Comparison of ENCODE assay signal across 13 cellular contexts in the genomic region with DNA sequence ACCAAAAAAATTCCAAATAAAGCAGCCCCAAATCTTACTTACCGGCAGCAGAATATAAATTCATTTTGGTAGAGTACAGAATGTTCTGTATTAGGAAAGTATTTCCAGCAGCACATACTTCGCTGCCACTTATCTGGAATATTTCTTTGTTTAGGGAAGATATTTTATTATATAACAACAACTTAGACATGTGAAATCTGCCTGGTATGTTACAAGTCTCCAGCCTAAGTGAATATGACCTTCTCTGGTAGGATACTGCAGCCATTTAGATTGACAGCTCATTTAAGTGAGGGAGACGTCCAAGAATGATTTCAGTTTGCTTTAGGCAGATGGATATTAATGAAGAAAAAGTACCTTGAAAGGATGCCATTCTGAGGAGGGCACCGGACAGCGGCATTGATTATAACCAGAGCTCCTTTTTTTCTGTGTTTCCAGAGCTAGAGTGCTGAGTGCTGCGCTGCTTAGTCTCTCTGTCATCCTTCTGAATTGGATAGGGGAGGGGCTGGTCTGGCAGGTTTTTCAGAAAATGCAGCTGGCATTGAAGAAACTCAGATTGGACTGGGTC.
A peak's percentile ranks its signal among the peaks of the same experiment; 100 is the strongest.
DNase-seq lines count a peak whose midpoint lies in the region; ATAC-seq, FAIRE-seq and TF ChIP-seq lines count a peak whose summit lies in the region.
"Had no signal": no experiment of that assay in that cellular context is flagged by ENCODE, and none has a peak within 500 bp of the region (broad histone marks: within the 10 kb centered on the region; RNA-seq: fewer than 3 reads in every experiment).

No MANE protein-coding gene starts in this region.

- H3K27me3 ChIP-seq in liver (ENCODE audit: control insufficient read depth in 4 of 4, insufficient read depth in 4 of 4, low read length in 3 of 4) (no peaks in the 10 kb centered on the region), HepG2 (ENCODE audit: control insufficient read depth in 1 of 2, insufficient read depth in 2 of 2, low read length in 2 of 2) (no peaks in the 10 kb centered on the region), ascending aorta (no peaks in the 10 kb centered on the region), lower lobe of right lung (ENCODE audit: low read depth) (no peaks in the 10 kb centered on the region), aorta (ENCODE audit: control insufficient read depth in 1 of 2, insufficient read depth in 2 of 2, low read length in 1 of 2) (no peaks in the 10 kb centered on the region), Peyer's patch (no peaks in the 10 kb centered on the region)

- no peaks in the 10 kb centered on the region for H3K36me3 ChIP-seq in liver (ENCODE audit: control insufficient read depth in 4 of 4, insufficient read depth in 3 of 4, low read depth in 1 of 4, low read length in 3 of 4)
- no peaks in the 10 kb centered on the region for H3K36me3 ChIP-seq in HepG2 (replicated peaks in 1 of 2; ENCODE audit: control insufficient read depth in 1 of 2, insufficient read depth in 2 of 2, low read length in 2 of 2)
- no peaks in the 10 kb centered on the region for H3K36me3 ChIP-seq in ascending aorta
- no peaks in the 10 kb centered on the region for H3K36me3 ChIP-seq in lower lobe of right lung
- peaks cover 0 to 2% of the 10 kb centered on the region in 2 donors for H3K36me3 ChIP-seq in aorta (ENCODE audit: control insufficient read depth in 1 of 2, insufficient read depth in 2 of 2, low read length in 1 of 2)
- no peaks in the 10 kb centered on the region for H3K36me3 ChIP-seq in Peyer's patch

- no peak overlapping the region for H3K4me2 ChIP-seq in HepG2 (ENCODE audit: low read depth, low read length)

- in situ Hi-C loops in HepG2 (cut with HindIII; ENCODE audit: extremely low pct_ligation_motif_present, low pct_unique_long_range_greater_than_20kb) = no loop called here

- H3K4me1 ChIP-seq in liver (ENCODE audit: control insufficient read depth in 4 of 4, insufficient read depth in 4 of 4, low read length in 3 of 4) (no peaks in the 10 kb centered on the region), HepG2 (ENCODE audit: insufficient read depth, low read length) (no peaks in the 10 kb centered on the region), ascending aorta (peaks cover 0 to 19% of the 10 kb centered on the region in 2 donors), lower lobe of right lung (peaks cover 9% of the 10 kb centered on the region), aorta (ENCODE audit: control insufficient read depth in 1 of 2, insufficient read depth in 2 of 2, low read length in 2 of 2) (peaks cover 3 to 9% of the 10 kb centered on the region in 2 donors), Peyer's patch (peaks cover 0 to 4% (median 0%) of the 10 kb centered on the region in 4 donors)

- CTCF ChIA-PET in HepG2 (lab: Yijun Ruan, JAX; ENCODE audit: low intra/inter-chr PET ratio, low total read pairs) = no interaction called here

- H3K27ac Mint-ChIP-seq in naive thymus-derived CD8-positive, alpha-beta T cell = no peak overlapping the region
- H3K27ac Mint-ChIP-seq: T-helper 17 cell had no signal

- H3K4me3 ChIP-seq in liver (ENCODE audit: low read depth in 1 of 3, low read length in 3 of 3) = no peak overlapping the region
- H3K4me3 ChIP-seq in HepG2 (replicated peaks in 1 of 3; ENCODE audit: insufficient read depth in 1 of 3, low read depth in 2 of 3, low read length in 3 of 3) = no peak overlapping the region
- peak overlapping the region in 1 of 2 donors; percentile 30 for H3K4me3 ChIP-seq in ascending aorta
- H3K4me3 ChIP-seq in lower lobe of right lung = no peak overlapping the region
- H3K4me3 ChIP-seq in aorta (ENCODE audit: low read length in 2 of 2) = peak overlapping the region in 1 of 2 donors; percentile 26
- H3K4me3 ChIP-seq in Peyer's patch = no peak overlapping the region

- no peak for TF ChIP-seq RAD21 in liver (IDR thresholded peaks at IDR 0.05)
- TF ChIP-seq RAD21 in HepG2 (CRISPR knock-in tag; IDR thresholded peaks at IDR 0.05) = no peak

- H3K9me3 ChIP-seq in liver (ENCODE audit: control insufficient read depth in 4 of 4, low read length in 3 of 4) = no peaks in the 10 kb centered on the region
- H3K9me3 ChIP-seq in HepG2 (ENCODE audit: low read length) = no peaks in the 10 kb centered on the region
- H3K9me3 ChIP-seq in ascending aorta = no peaks in the 10 kb centered on the region
- H3K9me3 ChIP-seq in lower lobe of right lung = no peaks in the 10 kb centered on the region
- peaks cover 2% of the 10 kb centered on the region for H3K9me3 ChIP-seq in aorta (ENCODE audit: control insufficient read depth, low read length)
- no peaks in the 10 kb centered on the region for H3K9me3 ChIP-seq in Peyer's patch

- no peak overlapping the region for H3K27ac ChIP-seq in liver (ENCODE audit: low read depth in 1 of 2, low read length in 2 of 2)
- H3K27ac ChIP-seq in HepG2 (ENCODE audit: extremely low read length, insufficient read depth, low read length) = no peak overlapping the region
- H3K27ac ChIP-seq in ascending aorta = peak overlapping the region; percentile 76 to 83
- peak overlapping the region; percentile 43 for H3K27ac ChIP-seq in lower lobe of right lung
- peak overlapping the region; percentile 85 to 98 for H3K27ac ChIP-seq in aorta (ENCODE audit: low read depth in 1 of 2, low read length in 2 of 2)
- peak overlapping the region in 1 of 4 donors; percentile 67 for H3K27ac ChIP-seq in Peyer's patch

- H4K20me1 ChIP-seq in HepG2 (ENCODE audit: insufficient read depth, low read length) = no peaks in the 10 kb centered on the region

- ATAC-seq in HepG2 = no peak
- peak; percentile 62 to 74 for ATAC-seq in lower lobe of right lung
- ATAC-seq in aorta (ENCODE audit: low FRiP score) = no peak
- no peak for ATAC-seq in GM18868 (IDR thresholded peaks at IDR 0.05; ENCODE audit: unreplicated experiment)
- no peak for ATAC-seq in naive thymus-derived CD8-positive, alpha-beta T cell
- ATAC-seq: T-helper 17 cell had no signal

- H3K27me3 Mint-ChIP-seq in naive thymus-derived CD8-positive, alpha-beta T cell = peaks cover 3 to 29% (median 16%) of the 10 kb centered on the region in 5 donors

- 82% methylated on average over 6 of the region's 6 CpGs for WGBS in liver
- WGBS in HepG2 (ENCODE audit: low lambda C conversion rate) = 70% methylated on average over 6 of the region's 6 CpGs
- 6 to 11% methylated on average over 6 of the region's 6 CpGs for WGBS in aorta, 2 donors

- intact Hi-C loops in HepG2 (cut with micrococcal nuclease; ENCODE audit: unreplicated experiment) = no loop called here
- intact Hi-C loops in ascending aorta (cut with DNase I) = loop anchor here (2.0 to 5.0 kb wide), 3 partner anchors 59 to 120 kb away; partner anchors contain the start of gene ARHGEF26
- intact Hi-C loops in lower lobe of right lung (cut with DNase I) = no loop called here
- intact Hi-C loops in aorta (cut with DNase I) = loop anchor here in 1 of 2 donors (5.0 kb wide), 1 partner anchor 59 kb away; the partner anchor contains the start of gene ARHGEF26

- POLR2A ChIA-PET in HepG2 (lab: Yijun Ruan, JAX) = no interaction called here
- POLR2A ChIA-PET in naive thymus-derived CD8-positive, alpha-beta T cell (lab: Charles Lee) = no interaction called here

- no peaks in the 10 kb centered on the region for H3K79me2 ChIP-seq in HepG2 (ENCODE audit: insufficient read depth, low read length)

- TF ChIP-seq EP300 in HepG2 (IDR thresholded peaks at IDR 0.05; ENCODE audit: low read depth in 2 of 2, low read length in 2 of 2) = no peak
- TF ChIP-seq EP300 in HepG2 (CRISPR knock-in tag; IDR thresholded peaks at IDR 0.05; ENCODE audit: borderline replicate concordance) = no peak

- DNase-seq in HepG2 (ENCODE audit: low spot score) = no peak
- no peak for DNase-seq in ascending aorta (ENCODE audit: low spot score in 2 of 2)
- DNase-seq in lower lobe of right lung = no peak
- no peak for DNase-seq in aorta
- DNase-seq in Peyer's patch = no peak
- no peak for DNase-seq in naive thymus-derived CD8-positive, alpha-beta T cell
- DNase-seq: activated CD4-positive, alpha-beta T cell treated with anti-CD3 and anti-CD28 coated beads, Interleukin-2, amount 50 U/mL, for 48 hours; EL; HCEC 1CT; OCI-M1; T-helper 17 cell had no signal

- TF ChIP-seq POLR2A in HepG2 (IDR thresholded peaks at IDR 0.05; ENCODE audit: insufficient read depth in 1 of 2, low read depth in 2 of 2, low read length in 2 of 2) = no peak
- no peak for TF ChIP-seq POLR2A in Peyer's patch (IDR thresholded peaks at IDR 0.05)

- no peak overlapping the region for H2AFZ ChIP-seq in HepG2 (ENCODE audit: low read length)

- no peak overlapping the region for H3K9ac ChIP-seq in liver (ENCODE audit: low read depth in 1 of 2, low read length in 2 of 2)
- H3K9ac ChIP-seq in HepG2 (ENCODE audit: insufficient read depth, low read depth, low read length) = no peak overlapping the region

- no TSS peak for BruUV-seq in HepG2 (replicated peaks; lab: Mats Ljungman, UMichigan)

- no peaks in the 10 kb centered on the region for H3K36me3 Mint-ChIP-seq in naive thymus-derived CD8-positive, alpha-beta T cell

- no peaks in the 10 kb centered on the region for H3K4me1 Mint-ChIP-seq in naive thymus-derived CD8-positive, alpha-beta T cell
- H3K4me1 Mint-ChIP-seq: T-helper 17 cell had no signal

- TF ChIP-seq CTCF in liver (IDR thresholded peaks at IDR 0.05; ENCODE audit: low read depth, low read length, missing input control) (no peak), HepG2 (CRISPR knock-in tag; IDR thresholded peaks at IDR 0.05) (no peak), ascending aorta (IDR thresholded peaks at IDR 0.05) (no peak), lower lobe of right lung (IDR thresholded peaks at IDR 0.05) (no peak), Peyer's patch (IDR thresholded peaks at IDR 0.05) (no peak)

- no peaks in the 10 kb centered on the region for H3K9me3 Mint-ChIP-seq in naive thymus-derived CD8-positive, alpha-beta T cell

- no peak overlapping the region for H3K4me3 Mint-ChIP-seq in naive thymus-derived CD8-positive, alpha-beta T cell
- H3K4me3 Mint-ChIP-seq: T-helper 17 cell had no signal

- FAIRE-seq in HepG2 (lab: Jason Lieb, UNC) = no peak

TF ChIP-seq in liver, 16 proteins besides CTCF, POLR2A, EP300 and RAD21 (continues in another document):
- TF ChIP-seq NR2F2 (IDR thresholded peaks at IDR 0.05) (peak; percentile 20), GABPA (IDR thresholded peaks at IDR 0.05 in 1 of 2, conservative IDR thresholded peaks at IDR 0.05 in 1 of 2) (no peak), FOXA1 (IDR thresholded peaks at IDR 0.05) (no peak), TAF1 (conservative IDR thresholded peaks at IDR 0.05) (no peak), FOXA2 (IDR thresholded peaks at IDR 0.05) (no peak), SP1 (IDR thresholded peaks at IDR 0.05) (peak; percentile 19), HNF4G (IDR thresholded peaks at IDR 0.05) (no peak), YY1 (IDR thresholded peaks at IDR 0.05) (no peak)

TF ChIP-seq in HepG2, 621 proteins besides CTCF, POLR2A, EP300 and RAD21 (continues in another document):
- TF ChIP-seq, protein P1, sequence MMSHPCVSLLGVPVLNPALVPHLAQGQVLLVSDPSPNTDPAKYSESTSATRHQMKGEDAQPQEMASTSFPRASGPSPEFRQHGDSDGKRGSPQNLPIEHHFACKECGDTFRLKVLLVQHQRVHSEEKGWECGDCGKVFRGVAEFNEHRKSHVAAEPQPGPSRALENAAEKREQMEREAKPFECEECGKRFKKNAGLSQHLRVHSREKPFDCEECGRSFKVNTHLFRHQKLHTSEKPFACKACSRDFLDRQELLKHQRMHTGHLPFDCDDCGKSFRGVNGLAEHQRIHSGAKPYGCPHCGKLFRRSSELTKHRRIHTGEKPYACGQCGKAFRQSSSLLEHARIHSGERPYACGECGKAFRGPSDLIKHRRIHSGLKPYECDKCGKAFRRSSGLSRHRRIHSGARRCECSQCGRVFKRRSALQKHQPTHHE (CRISPR knock-in tag; IDR thresholded peaks at IDR 0.05; ENCODE audit: borderline replicate concordance) = no peak

Comparison
In these comparisons a context has a peak if more than half of its experiments do, and no peak if none do; other contexts are left out.
1. H3K27ac ChIP-seq: peak in ascending aorta (2 of 2), lower lobe of right lung (single experiment) and aorta (2 of 2); none in liver (0 of 2) and HepG2 (single experiment).
2. ATAC-seq: peak in lower lobe of right lung (2 of 2); none in HepG2 (single experiment), aorta (single experiment), GM18868 (single experiment) and naive thymus-derived CD8-positive, alpha-beta T cell (0 of 2).